Comparison of ENCODE assay signal across 8 cellular contexts in the genomic region with DNA sequence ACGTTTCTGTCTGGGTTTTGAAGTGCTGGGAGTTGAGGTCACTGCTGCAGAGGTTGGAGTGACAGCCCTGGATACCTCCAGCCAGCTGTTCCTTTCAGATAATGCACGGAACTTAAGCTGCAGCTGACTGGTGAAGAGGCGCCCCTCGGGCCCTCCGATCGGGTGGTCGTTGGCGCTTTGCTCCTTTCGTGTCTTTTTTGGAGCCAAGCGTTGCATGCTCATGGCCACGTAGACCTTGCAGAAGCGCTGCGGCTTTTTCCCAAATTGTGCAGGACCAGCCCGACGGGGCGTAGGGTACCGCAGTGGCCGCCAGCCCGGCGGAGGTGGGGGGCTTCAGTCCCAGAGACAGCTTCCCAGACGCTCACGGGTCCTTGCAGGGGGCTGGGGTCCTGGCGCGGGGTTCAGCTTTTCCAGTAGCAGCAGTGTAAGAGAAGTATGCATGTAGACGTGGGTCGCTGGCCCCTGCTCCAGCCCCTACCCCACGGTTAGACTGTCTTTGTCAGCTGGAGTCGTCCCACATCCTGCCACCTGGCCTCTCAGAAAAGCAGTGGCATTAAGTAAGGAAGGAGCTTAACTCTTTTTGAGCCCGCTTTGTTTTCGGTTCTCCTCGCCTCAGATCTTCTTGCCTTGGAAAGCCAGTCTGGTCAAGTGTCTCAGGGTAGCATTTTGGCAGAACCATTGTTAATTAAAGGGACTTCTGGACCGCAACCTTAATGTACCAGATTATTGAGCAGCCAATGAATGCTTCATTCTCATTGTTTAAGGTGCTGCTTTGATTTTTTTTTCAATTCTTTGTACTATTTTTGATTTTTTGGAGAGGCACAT. TPM values are rescaled to one million over a fixed set of nuclear protein-coding genes. Genes with fewer than 3 reads are reported as not detected.
DNase-seq lines count a peak whose midpoint lies in the region; TF ChIP-seq lines count a peak whose summit lies in the region.

No MANE protein-coding gene starts in this region.

- H3K36me3 Mint-ChIP-seq in activated CD4-positive, alpha-beta T cell treated with anti-CD3 and anti-CD28 coated beads, Interleukin-2, amount 10 ng/mL, durations not matched to agents 24 days and 14 days (ENCODE audit: low read depth) = peaks cover 52% of the 10 kb centered on the region

- H3K27me3 Mint-ChIP-seq in activated CD4-positive, alpha-beta T cell treated with anti-CD3 and anti-CD28 coated beads, Interleukin-2, amount 10 ng/mL, durations not matched to agents 24 days and 14 days = no peaks in the 10 kb centered on the region

- H3K27ac Mint-ChIP-seq in activated CD4-positive, alpha-beta T cell treated with anti-CD3 and anti-CD28 coated beads, Interleukin-2, amount 10 ng/mL, durations not matched to agents 24 days and 14 days = peak overlapping the region; percentile 86

- H3K4me1 Mint-ChIP-seq in activated CD4-positive, alpha-beta T cell treated with anti-CD3 and anti-CD28 coated beads, Interleukin-2, amount 10 ng/mL, durations not matched to agents 24 days and 14 days = peaks cover 21% of the 10 kb centered on the region

- intact Hi-C loops in activated CD4-positive, alpha-beta T cell treated with anti-CD3 and anti-CD28 coated beads, Interleukin-2, amount 10 ng/mL, durations not matched to agents 24 days and 14 days (cut with micrococcal nuclease) = loop anchor here (1.0 kb wide), 5 partner anchors 40 to 160 kb away; no protein-coding TSS in a partner anchor

- H3K27ac ChIP-seq in epithelial cell of prostate = peak overlapping the region; percentile 81

- H3K9me3 Mint-ChIP-seq in activated CD4-positive, alpha-beta T cell treated with anti-CD3 and anti-CD28 coated beads, Interleukin-2, amount 10 ng/mL, durations not matched to agents 24 days and 14 days = no peaks in the 10 kb centered on the region

- TF ChIP-seq POLR2A in GM19099 (IDR thresholded peaks at IDR 0.05; ENCODE audit: extremely low read depth, insufficient read length, low read depth) = peak; percentile 48

- peak overlapping the region; percentile 87 for H3K4me3 Mint-ChIP-seq in activated CD4-positive, alpha-beta T cell treated with anti-CD3 and anti-CD28 coated beads, Interleukin-2, amount 10 ng/mL, durations not matched to agents 24 days and 14 days

- peak; percentile 35 for DNase-seq in 8988T
- peak; percentile 93 for DNase-seq in Jurkat, Clone E6-1 (ENCODE audit: low read depth, low spot score)
- peak; percentile 89 for DNase-seq in activated CD4-positive, alpha-beta T cell treated with anti-CD3 and anti-CD28 coated beads, Interleukin-2, amount 10 ng/mL, durations not matched to agents 24 days and 14 days
- DNase-seq in epithelial cell of prostate (ENCODE audit: low read depth, low spot score) = no peak
- DNase-seq in myocyte (ENCODE audit: low read depth) = peak; percentile 39
- no peak for DNase-seq in medulla oblongata (ENCODE audit: extremely low spot score)
- DNase-seq in NCI-H526 (lab: John Stamatoyannopoulos, UW) = no peak

- H3K4me3 ChIP-seq in Jurkat, Clone E6-1 (ENCODE audit: low read length) = peak overlapping the region; percentile 89

RNA-seq across cellular contexts. Expression of a gene that starts 0.8 kb away (rescaled TPM):
- 31.0 TPM for polyA plus RNA-seq in Jurkat, Clone E6-1 (2012; ENCODE audit: insufficient read depth, insufficient read length)
- total RNA-seq in activated CD4-positive, alpha-beta T cell treated with anti-CD3 and anti-CD28 coated beads, Interleukin-2, amount 10 ng/mL, durations not matched to agents 24 days and 14 days = 249 and 254 TPM in 2 replicates
- 6.8 and 7.8 TPM in 2 replicates for total RNA-seq in myocyte
- 3.7 TPM for polyA plus RNA-seq in myocyte (2012)

Comparison
In these comparisons a context has a peak if more than half of its experiments do, and no peak if none do; other contexts are left out.
1. DNase-seq: peak in 8988T (single experiment), Jurkat, Clone E6-1 (single experiment), activated CD4-positive, alpha-beta T cell treated with anti-CD3 and anti-CD28 coated beads, Interleukin-2, amount 10 ng/mL, durations not matched to agents 24 days and 14 days (single experiment) and myocyte (single experiment); none in epithelial cell of prostate (single experiment), medulla oblongata (single experiment) and NCI-H526 (0 of 2).
2. RNA of a gene that starts 0.8 kb away (total RNA-seq): 249 to 254 TPM in activated CD4-positive, alpha-beta T cell treated with anti-CD3 and anti-CD28 coated beads, Interleukin-2, amount 10 ng/mL, durations not matched to agents 24 days and 14 days; 6.8 to 7.8 TPM in myocyte; every median in the first group is over 10 times any median in the second.